Comparison of ENCODE assay signal across 9 cellular contexts in genomic region chr19:34556500-34556899, GRCh38.
DNase-seq lines count a peak whose midpoint lies in the region; ATAC-seq and TF ChIP-seq lines count a peak whose summit lies in the region.
"Had no signal": no experiment of that assay in that cellular context is flagged by ENCODE, and none has a peak within 500 bp of the region (broad histone marks: within the 10 kb centered on the region; RNA-seq: fewer than 3 reads in every experiment).

No MANE protein-coding gene starts in this region.

- no peaks in the 10 kb centered on the region for H3K79me1 ChIP-seq in trophoblast cell (ENCODE audit: low read length)

- no peak overlapping the region for H3K4me2 ChIP-seq in trophoblast cell (ENCODE audit: low read length)
- H3K4me2 ChIP-seq: BLaER1 had no signal

- DNase-seq in NCI-H2196 (lab: John Stamatoyannopoulos, UW; ENCODE audit: unreplicated experiment) (peak; percentile 58), NCI-H2196 treated with DMSO at 0.1 percent for 48 hours (lab: John Stamatoyannopoulos, UW; ENCODE audit: unreplicated experiment) (no peak), NCI-H1092 (lab: John Stamatoyannopoulos, UW) (peak; percentile 4), dermis blood vessel endothelial cell (peak; percentile 45), trophoblast cell (peak; percentile 9 to 33), SKM-1 (lab: John Stamatoyannopoulos, UW; ENCODE audit: unreplicated experiment) (no peak), vagina (ENCODE audit: extremely low spot score in 2 of 2) (no peak)

- no peak overlapping the region for H4K8ac ChIP-seq in trophoblast cell (ENCODE audit: low read depth, low read length)

- H3K36me3 ChIP-seq in trophoblast cell (ENCODE audit: control insufficient read depth in 1 of 2, insufficient read depth in 2 of 2, low read length in 2 of 2) (no peaks in the 10 kb centered on the region), vagina (no peaks in the 10 kb centered on the region)
- H3K36me3 ChIP-seq: BLaER1 had no signal

- H2BK120ac ChIP-seq in trophoblast cell (ENCODE audit: insufficient read depth, low read length, poor library complexity): no peak overlapping the region

- H3K27me3 ChIP-seq in trophoblast cell (ENCODE audit: insufficient read depth, low read length) (no peaks in the 10 kb centered on the region), vagina (no peaks in the 10 kb centered on the region)
- H3K27me3 ChIP-seq: BLaER1 had no signal

- TF ChIP-seq POLR2A in vagina (IDR thresholded peaks at IDR 0.05): no peak

- H3K4me1 ChIP-seq in trophoblast cell (ENCODE audit: control insufficient read depth in 1 of 2, insufficient read depth in 2 of 2, low read length in 2 of 2): no peaks in the 10 kb centered on the region
- H3K4me1 ChIP-seq in vagina: no peaks in the 10 kb centered on the region
- H3K4me1 ChIP-seq: BLaER1 had no signal

- no peak overlapping the region for H2BK12ac ChIP-seq in trophoblast cell (ENCODE audit: low read length)

- no peak overlapping the region for H3K18ac ChIP-seq in trophoblast cell (ENCODE audit: low read length)

- no peak for ATAC-seq in GM21825 (IDR thresholded peaks at IDR 0.05; ENCODE audit: unreplicated experiment)

- no peak overlapping the region for H3K4ac ChIP-seq in trophoblast cell (ENCODE audit: low read depth, low read length)

- H3K4me3 ChIP-seq in trophoblast cell (ENCODE audit: low read depth, low read length) (no peak overlapping the region), vagina (no peak overlapping the region)
- H3K4me3 ChIP-seq: BLaER1 had no signal

- TF ChIP-seq CTCF in vagina (IDR thresholded peaks at IDR 0.05): no peak

- no peak overlapping the region for H3K14ac ChIP-seq in trophoblast cell (ENCODE audit: low read length)

- no peak overlapping the region for H4K12ac ChIP-seq in trophoblast cell (ENCODE audit: low read depth, low read length)

- H2AK5ac ChIP-seq in trophoblast cell (ENCODE audit: low read length): no peak overlapping the region

- no peak overlapping the region for H4K91ac ChIP-seq in trophoblast cell (ENCODE audit: low read depth, low read length)

- no CpG with 5 or more reads among the region's 3 CpGs for WGBS in trophoblast cell (ENCODE audit: extremely low coverage, insufficient coverage, insufficient read length)

- intact Hi-C loops in vagina (cut with DNase I): no loop called here

- no peaks in the 10 kb centered on the region for H3K79me2 ChIP-seq in trophoblast cell (ENCODE audit: control insufficient read depth, insufficient read depth, low read length, poor library complexity)

- no peak overlapping the region for H2AFZ ChIP-seq in trophoblast cell (ENCODE audit: insufficient read depth, low read length, poor library complexity)

- no peak overlapping the region for H2BK5ac ChIP-seq in trophoblast cell (ENCODE audit: low read depth, low read length, poor library complexity)

- no peak overlapping the region for H3K9ac ChIP-seq in trophoblast cell (ENCODE audit: low read length)
- H3K9ac ChIP-seq: BLaER1 had no signal

- H3K9me3 ChIP-seq in trophoblast cell (ENCODE audit: insufficient read depth, low read depth, low read length) (peaks cover 7% of the 10 kb centered on the region), vagina (no peaks in the 10 kb centered on the region)

- no peak overlapping the region for H3K23ac ChIP-seq in trophoblast cell (ENCODE audit: low read length)

- no peak overlapping the region for H3K27ac ChIP-seq in trophoblast cell (ENCODE audit: low read depth, low read length)
- H3K27ac ChIP-seq in vagina: no peak overlapping the region
- H3K27ac ChIP-seq: BLaER1 had no signal

Comparison
In these comparisons a context has a peak if more than half of its experiments do, and no peak if none do; other contexts are left out.
1. DNase-seq: peak in NCI-H2196 (single experiment), NCI-H1092 (single experiment), dermis blood vessel endothelial cell (single experiment) and trophoblast cell (2 of 2); none in NCI-H2196 treated with DMSO at 0.1 percent for 48 hours (single experiment), SKM-1 (single experiment) and vagina (0 of 2).